21 cellular contexts compared by ENCODE assay signal in genomic region chr16:30953111-30953510, GRCh38. TPM values are rescaled to one million over a fixed set of nuclear protein-coding genes. Genes with fewer than 3 reads are reported as not detected.
DNase-seq lines count a peak whose midpoint lies in the region; ATAC-seq and TF ChIP-seq lines count a peak whose summit lies in the region.
"Had no signal": no experiment of that assay in that cellular context is flagged by ENCODE, and none has a peak within 500 bp of the region (broad histone marks: within the 10 kb centered on the region; RNA-seq: fewer than 3 reads in every experiment).

No MANE protein-coding gene starts in this region.

- DNase-seq in breast epithelium (ENCODE audit: low spot score in 2 of 2) (no peak), MCF 10A (ENCODE audit: unreplicated experiment) (no peak), adipocyte (ENCODE audit: low read depth) (no peak), fibroblast of lung (ENCODE audit: low read depth in 2 of 2) (no peak), substantia nigra (lab: John Stamatoyannopoulos, UW) (no peak), NCI-H2196 treated with DMSO at 0.1 percent for 48 hours (lab: John Stamatoyannopoulos, UW; ENCODE audit: unreplicated experiment) (no peak)
- DNase-seq in stimulated activated CD8-positive, alpha-beta memory T cell treated with anti-CD3 and anti-CD28 coated beads, Interleukin-4, amount 100 ng/mL, for 48 hours = no peak
- DNase-seq: NCI-H1417 treated with DMSO at 0.1 percent for 48 hours had no signal

- no peak for TF ChIP-seq CTCF in breast epithelium (IDR thresholded peaks at IDR 0.05)
- no peak for TF ChIP-seq CTCF in MCF 10A (IDR thresholded peaks at IDR 0.05; ENCODE audit: unreplicated experiment)
- no peak for TF ChIP-seq CTCF in fibroblast of lung (conservative IDR thresholded peaks at IDR 0.05 in 1 of 2, IDR thresholded peaks at IDR 0.05 in 1 of 2; ENCODE audit: low read depth in 1 of 2, low read length in 2 of 2)

- H3K4me1 ChIP-seq in breast epithelium (peaks cover 8 to 14% of the 10 kb centered on the region in 2 donors), adipocyte (ENCODE audit: control insufficient read depth, insufficient read depth, low read length) (peaks cover 47% of the 10 kb centered on the region), fibroblast of lung (ENCODE audit: control insufficient read depth, extremely low read depth, insufficient read depth, low read length) (peaks cover 21% of the 10 kb centered on the region)

- CTCF ChIA-PET in MCF 10A (lab: Yijun Ruan, JAX) = interaction anchor here (0.7 to 7.4 kb wide), 4 partner anchors 12 to 490 kb away, joined by 3 to 66 read pairs (median 5); partner anchors contain the start of gene ZNF843

- H3K9ac ChIP-seq in adipocyte (ENCODE audit: low read length) (peak overlapping the region; percentile 59), fibroblast of lung (ENCODE audit: insufficient read depth, low read length) (peak overlapping the region; percentile 12)
- H3K9ac ChIP-seq: neural progenitor cell had no signal

- H3K4me3 ChIP-seq in breast epithelium (no peak overlapping the region), adipocyte (ENCODE audit: low read length) (no peak overlapping the region), fibroblast of lung (replicated peaks in 1 of 4; ENCODE audit: control extremely low read depth in 1 of 4, insufficient read depth in 1 of 4, low read depth in 3 of 4, low read length in 4 of 4) (no peak overlapping the region)
- H3K4me3 ChIP-seq: lung, neural progenitor cell, testis had no signal

- H3K9me3 ChIP-seq in breast epithelium (no peaks in the 10 kb centered on the region), adipocyte (ENCODE audit: control insufficient read depth, low read length) (no peaks in the 10 kb centered on the region), fibroblast of lung (ENCODE audit: control insufficient read depth, insufficient read depth, low read depth, low read length) (no peaks in the 10 kb centered on the region)
- H3K9me3 ChIP-seq: testis had no signal

- H2AFZ ChIP-seq in fibroblast of lung (ENCODE audit: low read length) = no peak overlapping the region
- H2AFZ ChIP-seq: neural progenitor cell had no signal

- H3K4me2 ChIP-seq in fibroblast of lung (ENCODE audit: extremely low read depth, insufficient read depth, low read length) = no peak overlapping the region

- BruUV-seq in MCF 10A (replicated peaks; lab: Mats Ljungman, UMichigan) = no TSS peak

- H3K27me3 ChIP-seq in breast epithelium = no peaks in the 10 kb centered on the region
- no peaks in the 10 kb centered on the region for H3K27me3 ChIP-seq in adipocyte (replicated peaks; ENCODE audit: control insufficient read depth, insufficient read depth, low read length)
- no peaks in the 10 kb centered on the region for H3K27me3 ChIP-seq in fibroblast of lung (ENCODE audit: control insufficient read depth, insufficient read depth, low read length)
- H3K27me3 ChIP-seq: brain microvascular endothelial cell, foreskin keratinocyte, neural progenitor cell, testis had no signal

- POLR2A ChIA-PET in MCF 10A (lab: Yijun Ruan, JAX) = interaction anchor here (0.7 to 1.5 kb wide), 3 partner anchors 13 to 189 kb away, joined by 3 to 7 read pairs (median 4); no protein-coding TSS in a partner anchor

- no peak for TF ChIP-seq POLR2A in breast epithelium (IDR thresholded peaks at IDR 0.05)

- H3K27ac ChIP-seq in breast epithelium (peak overlapping the region; percentile 21 to 29), fibroblast of lung (ENCODE audit: insufficient read depth, low read length) (no peak overlapping the region), substantia nigra (ENCODE audit: low read depth, low read length, poor library complexity, severe bottlenecking) (peak overlapping the region; percentile 0)
- H3K27ac ChIP-seq: brain microvascular endothelial cell, foreskin keratinocyte, neural progenitor cell had no signal

- no peaks in the 10 kb centered on the region for H3K9me3 Mint-ChIP-seq in MCF 10A (ENCODE audit: unreplicated experiment)
- H3K9me3 Mint-ChIP-seq: activated T-cell treated with anti-CD3 and anti-CD28 coated beads, Interleukin-2, amount 50 U/mL, for 4 hours; effector memory CD8-positive, alpha-beta T cell; neural progenitor cell; stimulated activated memory B cell treated with anti-CD40 and anti-IgM and Interleukin-4, amounts not matched to agents 10 μg/mL and 1 μg/mL and 100 μg/mL, for 72 hours; T-helper 2 cell treated with Interferon-gamma antibody and Interleukin-4, amounts not matched to agents 5 μg/mL and 100 μg/mL, for 36 hours had no signal

- H3K36me3 ChIP-seq in breast epithelium (no peaks in the 10 kb centered on the region), adipocyte (ENCODE audit: control insufficient read depth, insufficient read depth, low read length, severe bottlenecking) (no peaks in the 10 kb centered on the region), fibroblast of lung (ENCODE audit: control insufficient read depth, insufficient read depth, low read length) (peaks cover 7% of the 10 kb centered on the region)
- H3K36me3 ChIP-seq: brain microvascular endothelial cell, neural progenitor cell had no signal

- H3K4me1 Mint-ChIP-seq in MCF 10A (ENCODE audit: insufficient read depth, unreplicated experiment) = no peaks in the 10 kb centered on the region

- peaks cover 8% of the 10 kb centered on the region for H3K79me2 ChIP-seq in fibroblast of lung (ENCODE audit: control insufficient read depth, insufficient read depth, low read length)

- no peak overlapping the region for H3K27ac Mint-ChIP-seq in MCF 10A (ENCODE audit: low read depth, unreplicated experiment)
- H3K27ac Mint-ChIP-seq: neural progenitor cell had no signal

- H4K20me1 ChIP-seq in fibroblast of lung (ENCODE audit: control insufficient read depth, extremely low read depth, insufficient read depth, low read length) = no peaks in the 10 kb centered on the region

- H3K27me3 Mint-ChIP-seq in MCF 10A (ENCODE audit: insufficient read depth, unreplicated experiment) = no peaks in the 10 kb centered on the region
- H3K27me3 Mint-ChIP-seq: effector memory CD8-positive, alpha-beta T cell; stimulated activated memory B cell treated with anti-CD40 and anti-IgM and Interleukin-4, amounts not matched to agents 10 μg/mL and 1 μg/mL and 100 μg/mL, for 72 hours had no signal

- no peak overlapping the region for H3K4me3 Mint-ChIP-seq in MCF 10A (ENCODE audit: unreplicated experiment)
- H3K4me3 Mint-ChIP-seq: activated T-cell treated with anti-CD3 and anti-CD28 coated beads, Interleukin-2, amount 50 U/mL, for 4 hours; effector memory CD8-positive, alpha-beta T cell; stimulated activated memory B cell treated with anti-CD40 and anti-IgM and Interleukin-4, amounts not matched to agents 10 μg/mL and 1 μg/mL and 100 μg/mL, for 72 hours; T-helper 2 cell treated with Interferon-gamma antibody and Interleukin-4, amounts not matched to agents 5 μg/mL and 100 μg/mL, for 36 hours had no signal

- peaks cover 34% of the 10 kb centered on the region for H3K36me3 Mint-ChIP-seq in MCF 10A (ENCODE audit: insufficient read depth, unreplicated experiment)
- H3K36me3 Mint-ChIP-seq: neural progenitor cell; stimulated activated memory B cell treated with anti-CD40 and anti-IgM and Interleukin-4, amounts not matched to agents 10 μg/mL and 1 μg/mL and 100 μg/mL, for 72 hours had no signal

- no peak for ATAC-seq in HG03045 (IDR thresholded peaks at IDR 0.05; ENCODE audit: unreplicated experiment)
- ATAC-seq: activated T-cell treated with anti-CD3 and anti-CD28 coated beads, Interleukin-2, amount 50 U/mL, for 4 hours; sciatic nerve had no signal

- intact Hi-C loops in breast epithelium (cut with DNase I; ENCODE audit: low total_unique reads) (no loop called here), MCF 10A (cut with micrococcal nuclease) (no loop called here)

RNA-seq across cellular contexts. Expression of gene ORAI3, which starts 4.2 kb away (rescaled TPM):
- 10 to 100 TPM; 20.0 to 40.5 (median 25.9) TPM for total RNA-seq in breast epithelium
- 16.2 and 21.2 TPM in 2 replicates for total RNA-seq in MCF 10A (2022)
- total RNA-seq in fibroblast of lung = 44.2 and 74.1 TPM in 2 replicates
- polyA plus RNA-seq in fibroblast of lung = 24.6 and 41.1 TPM in 2 replicates
- 19.0 and 29.7 TPM in 2 replicates for polyA plus RNA-seq in fibroblast of lung (2012)
- polyA minus RNA-seq in fibroblast of lung (ENCODE audit: low replicate concordance) = 35.2 and 72.6 TPM in 2 replicates

RNA-seq across cellular contexts. Expression of gene SETD1A, which starts 4.4 kb away (rescaled TPM):
- total RNA-seq in breast epithelium (1 to 10 TPM; 4.8 to 5.6 (median 5.1) TPM), MCF 10A (2022) (15.0 and 15.8 TPM in 2 replicates), fibroblast of lung (1.5 and 3.5 TPM in 2 replicates)
- 1.4 and 2.3 TPM in 2 replicates for polyA plus RNA-seq in fibroblast of lung
- 9.6 and 10.0 TPM in 2 replicates for polyA plus RNA-seq in fibroblast of lung (2012)
- polyA minus RNA-seq in fibroblast of lung (ENCODE audit: low replicate concordance) = 7.0 and 16.1 TPM in 2 replicates

RNA-seq across cellular contexts. Expression of gene FBXL19, which starts 29.7 kb away (rescaled TPM):
- total RNA-seq in breast epithelium (10 to 100 TPM in 1 of 3 donors, 1 to 10 TPM in 2; 4.5 to 12.7 (median 9.2) TPM), MCF 10A (2022) (18.0 and 23.4 TPM in 2 replicates), fibroblast of lung (13.1 and 14.5 TPM in 2 replicates)
- polyA plus RNA-seq in fibroblast of lung = 3.1 and 3.9 TPM in 2 replicates
- polyA plus RNA-seq in fibroblast of lung (2012) = 9.6 and 12.5 TPM in 2 replicates
- polyA minus RNA-seq in fibroblast of lung (ENCODE audit: low replicate concordance) = 6.6 and 7.8 TPM in 2 replicates

RNA-seq across cellular contexts. Expression of gene HSD3B7, which starts 31.9 kb away (rescaled TPM):
- total RNA-seq in breast epithelium = 10 to 100 TPM; 12.1 to 27.8 (median 26.9) TPM
- total RNA-seq in MCF 10A (2022) = 5.0 and 5.3 TPM in 2 replicates
- total RNA-seq in fibroblast of lung = 32.9 and 47.9 TPM in 2 replicates
- polyA plus RNA-seq in fibroblast of lung = 13.2 and 15.9 TPM in 2 replicates
- polyA plus RNA-seq in fibroblast of lung (2012) = 15.9 and 22.1 TPM in 2 replicates
- 54.4 and 72.1 TPM in 2 replicates for polyA minus RNA-seq in fibroblast of lung (ENCODE audit: low replicate concordance)

RNA-seq across cellular contexts. Expression of gene CTF1, which starts 56.7 kb away (rescaled TPM):
- total RNA-seq in breast epithelium (1 to 10 TPM; 2.6 to 4.5 (median 3.4) TPM), MCF 10A (2022) (3.6 and 4.1 TPM in 2 replicates), fibroblast of lung (1.8 and 5.3 TPM in 2 replicates)
- 8.8 and 9.8 TPM in 2 replicates for polyA plus RNA-seq in fibroblast of lung
- polyA plus RNA-seq in fibroblast of lung (2012) = 9.3 and 10.5 TPM in 2 replicates
- polyA minus RNA-seq in fibroblast of lung (ENCODE audit: low replicate concordance) = 19.1 and 31.8 TPM in 2 replicates
- total RNA-seq: H4 had no signal
- polyA plus RNA-seq: CD4-positive, alpha-beta memory T cell had no signal
